8 cellular contexts compared by ENCODE assay signal in the genomic region with DNA sequence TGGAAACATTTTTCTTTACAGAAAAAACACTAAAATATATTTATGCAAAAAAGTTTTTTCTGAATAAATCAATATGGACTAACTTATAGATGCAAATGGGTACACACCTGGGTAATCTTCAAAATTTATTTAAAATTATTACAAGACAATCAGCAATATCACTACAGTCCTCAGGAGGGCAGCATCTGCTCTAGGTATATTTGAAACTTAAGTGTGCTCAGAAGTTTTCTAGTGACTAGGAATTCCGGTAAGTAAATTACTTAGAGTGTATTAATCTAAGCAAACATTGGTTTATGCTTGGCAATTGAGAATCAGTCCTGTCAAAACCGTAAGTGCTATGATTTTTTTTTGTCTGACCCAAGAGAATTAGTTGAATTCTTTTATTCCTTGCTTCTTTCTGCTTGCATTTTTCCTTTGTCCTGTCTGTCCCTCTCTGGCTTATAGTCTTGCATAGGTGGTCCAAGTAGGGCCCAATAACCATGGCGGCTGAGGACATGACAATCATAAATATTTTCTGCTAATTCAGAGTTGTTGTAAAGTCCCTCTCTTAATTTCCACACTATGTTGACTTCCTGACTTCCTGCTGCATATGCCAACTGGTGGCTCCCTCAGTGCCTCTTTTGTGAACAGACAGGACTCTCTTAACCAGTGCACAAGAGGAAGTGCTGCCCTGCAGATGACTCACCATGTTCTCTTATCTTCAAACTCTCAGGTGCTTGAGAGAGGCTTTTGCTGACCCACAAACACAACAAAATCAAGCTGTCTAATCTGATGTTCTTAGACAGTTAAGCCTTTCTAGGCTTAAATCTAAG.
DNase-seq lines count a peak whose midpoint lies in the region; ATAC-seq, FAIRE-seq and TF ChIP-seq lines count a peak whose summit lies in the region.

No MANE protein-coding gene starts in this region.

- no peak overlapping the region for H3K4me3 Mint-ChIP-seq in neural crest cell

- TF ChIP-seq CTCF in fibroblast of mammary gland (conservative IDR thresholded peaks at IDR 0.05; ENCODE audit: control insufficient read depth, insufficient read depth, low read depth, low read length) (peak; percentile 58), neural crest cell (conservative IDR thresholded peaks at IDR 0.05) (peak; percentile 92)

- H3K27me3 Mint-ChIP-seq in neural crest cell (ENCODE audit: low read depth), result no peaks in the 10 kb centered on the region

- peaks cover 47% of the 10 kb centered on the region for H3K4me1 Mint-ChIP-seq in neural crest cell

- DNase-seq in COLO829 (ENCODE audit: low spot score) (peak; percentile 47), NCI-H1694 (lab: John Stamatoyannopoulos, UW) (peak; percentile 52), fibroblast of mammary gland (ENCODE audit: low read depth) (peak; percentile 86), neural crest cell (ENCODE audit: low read depth, low spot score) (peak; percentile 32), HuH-7 (ENCODE audit: low spot score) (no peak)

- H3K27ac Mint-ChIP-seq in neural crest cell (ENCODE audit: unreplicated experiment), result no peak overlapping the region

- H3K4me3 ChIP-seq in fibroblast of mammary gland (ENCODE audit: control insufficient read depth, low read depth, low read length), result no peak overlapping the region

- peak; percentile 57 for FAIRE-seq in TTC549 (lab: Jason Lieb, UNC)

- H3K9me3 Mint-ChIP-seq in neural crest cell, result peaks cover 8% of the 10 kb centered on the region

- ATAC-seq in GM18858 (IDR thresholded peaks at IDR 0.05; ENCODE audit: unreplicated experiment) (peak; percentile 83), HG03025 (IDR thresholded peaks at IDR 0.05; ENCODE audit: low FRiP score, unreplicated experiment) (peak; percentile 83)

- H3K36me3 Mint-ChIP-seq in neural crest cell (ENCODE audit: low read depth), result peaks cover 14% of the 10 kb centered on the region
